Comparison of ENCODE assay signal across 14 cellular contexts in genomic region chr19:43181869-43182771, GRCh38. TPM values are rescaled to one million over a fixed set of nuclear protein-coding genes. Genes with fewer than 3 reads are reported as not detected.
A peak's percentile ranks its signal among the peaks of the same experiment; 100 is the strongest.
DNase-seq lines count a peak whose midpoint lies in the region; ATAC-seq, FAIRE-seq and TF ChIP-seq lines count a peak whose summit lies in the region.
"Not testable (repeated sequence)": the region's sequence is repeated elsewhere in the genome, so short reads cannot be mapped to it uniquely, and the experiment has no call there.
"Had no signal": no experiment of that assay in that cellular context is flagged by ENCODE, and none has a peak within 500 bp of the region (broad histone marks: within the 10 kb centered on the region; RNA-seq: fewer than 3 reads in every experiment).

No MANE protein-coding gene starts in this region.

- H3K4me3 Mint-ChIP-seq in MCF 10A (ENCODE audit: unreplicated experiment), result peak overlapping the region; percentile 35

- peaks cover 32% of the 10 kb centered on the region for H3K4me1 Mint-ChIP-seq in MCF 10A (ENCODE audit: insufficient read depth, unreplicated experiment)

- H3K27ac ChIP-seq in IMR-90 (ENCODE audit: insufficient read depth, low read length) (peak overlapping the region; percentile 91), kidney (ENCODE audit: low read depth in 2 of 2, low read length in 2 of 2) (peak overlapping the region; percentile 51 to 82)

- not testable (repeated sequence) for H3K9me3 Mint-ChIP-seq in MCF 10A (ENCODE audit: unreplicated experiment)

- H2BK120ac ChIP-seq in IMR-90 (ENCODE audit: low read depth, low read length), result peak overlapping the region; percentile 92

- peak overlapping the region; percentile 83 for H2AK5ac ChIP-seq in IMR-90 (ENCODE audit: low read depth, low read length)

- H3K27me3 ChIP-seq in IMR-90 (ENCODE audit: control insufficient read depth, insufficient read depth, low read length); skeletal muscle satellite cell (ENCODE audit: control insufficient read depth, insufficient read depth, low read length): not testable (repeated sequence)

- H2BK20ac ChIP-seq in IMR-90 (ENCODE audit: low read depth, low read length), result peak overlapping the region; percentile 97

- H3K9me1 ChIP-seq in IMR-90 (ENCODE audit: insufficient read depth, low read length), result peaks cover 24% of the 10 kb centered on the region

- ATAC-seq in IMR-90 (ENCODE audit: low read depth) (peak; percentile 93), SK-N-SH treated with all-trans-retinoic acid at 6 μM for 48 hours (peak; percentile 88)

- H3K23ac ChIP-seq in IMR-90 (ENCODE audit: low read depth, low read length), result peak overlapping the region; percentile 82

- H3K14ac ChIP-seq in IMR-90 (replicated peaks; ENCODE audit: low read depth, low read length), result peak overlapping the region; percentile 82

- not testable (repeated sequence) for H3K36me3 ChIP-seq in IMR-90 (ENCODE audit: control insufficient read depth, insufficient read depth, low read length); kidney (ENCODE audit: control insufficient read depth in 1 of 2, insufficient read depth in 2 of 2, low read length in 2 of 2); skeletal muscle satellite cell (ENCODE audit: insufficient read depth, low read length)

- H2BK5ac ChIP-seq in IMR-90 (ENCODE audit: low read depth, low read length, poor library complexity, severe bottlenecking), result peak overlapping the region; percentile 99

- H4K8ac ChIP-seq in IMR-90 (ENCODE audit: low read depth in 2 of 2, low read length in 2 of 2), result peak overlapping the region; percentile 97 to 99

- TF ChIP-seq CTCF in AG10803 (conservative IDR thresholded peaks at IDR 0.05; ENCODE audit: low read length); IMR-90 (conservative IDR thresholded peaks at IDR 0.05; ENCODE audit: low read depth, low read length); MCF 10A (IDR thresholded peaks at IDR 0.05; ENCODE audit: unreplicated experiment); kidney (IDR thresholded peaks at IDR 0.05; ENCODE audit: borderline replicate concordance, extremely low read depth, insufficient read depth): not testable (repeated sequence)

- TF ChIP-seq RAD21 in IMR-90 (IDR thresholded peaks at IDR 0.05; ENCODE audit: low read length), result not testable (repeated sequence)

- peak overlapping the region; percentile 76 for H3K27ac Mint-ChIP-seq in MCF 10A (ENCODE audit: low read depth, unreplicated experiment)

- H3K36me3 Mint-ChIP-seq in MCF 10A (ENCODE audit: insufficient read depth, unreplicated experiment), result not testable (repeated sequence)

- intact Hi-C loops in IMR-90 (cut with micrococcal nuclease), result loop anchor here (5.0 kb wide), 3 partner anchors 35 to 75 kb away; no protein-coding TSS in a partner anchor
- intact Hi-C loops in MCF 10A (cut with micrococcal nuclease); kidney (cut with DNase I): not testable (repeated sequence)

- H4K91ac ChIP-seq in IMR-90 (ENCODE audit: insufficient read depth, low read depth, low read length), result peak overlapping the region; percentile 79

- dilution Hi-C loops in IMR-90 (cut with HindIII; ENCODE audit: low sequenced_read_pairs, unreplicated experiment), result not testable (repeated sequence)

- H3K9me3 ChIP-seq in IMR-90 (ENCODE audit: control insufficient read depth, insufficient read depth, low read length); kidney (ENCODE audit: control insufficient read depth in 1 of 2, low read length in 2 of 2); skeletal muscle satellite cell (replicated peaks; ENCODE audit: low read length): not testable (repeated sequence)

- WGBS in IMR-90 (ENCODE audit: extremely low coverage in 2 of 2, insufficient read length in 1 of 2), 2 experiments, result 0% methylated on average over 1 of the region's 4 CpGs; no CpG with 5 or more reads in 1 of the 2 experiments

- not testable (repeated sequence) for H3K27me3 Mint-ChIP-seq in MCF 10A (ENCODE audit: insufficient read depth, unreplicated experiment)

- peaks cover 16% of the 10 kb centered on the region for H3K4me1 ChIP-seq in IMR-90 (ENCODE audit: control insufficient read depth, insufficient read depth, low read length)
- not testable (repeated sequence) for H3K4me1 ChIP-seq in kidney (ENCODE audit: control insufficient read depth in 1 of 2, insufficient read depth in 1 of 2, low read depth in 1 of 2, low read length in 2 of 2)
- H3K4me1 ChIP-seq in skeletal muscle satellite cell (ENCODE audit: control insufficient read depth, insufficient read depth, low read length), result peaks cover 25% of the 10 kb centered on the region

- H3K4me2 ChIP-seq in IMR-90 (ENCODE audit: low read depth, low read length), result not testable (repeated sequence)
- peak overlapping the region; percentile 46 for H3K4me2 ChIP-seq in skeletal muscle satellite cell (ENCODE audit: low read length)

- peak overlapping the region; percentile 8 for H4K5ac ChIP-seq in IMR-90 (ENCODE audit: low read depth, low read length)

- H3K9ac ChIP-seq in IMR-90 (ENCODE audit: low read depth, low read length) (peak overlapping the region; percentile 8; the same call in 1 of the 2 replicates), skeletal muscle satellite cell (ENCODE audit: low read depth, low read length) (peak overlapping the region; percentile 65)
- H3K9ac ChIP-seq in kidney (ENCODE audit: low read length in 2 of 2), result not testable (repeated sequence)

- not testable (repeated sequence) for H2AFZ ChIP-seq in IMR-90 (replicated peaks; ENCODE audit: low read length, poor library complexity)

- not testable (repeated sequence) for H4K20me1 ChIP-seq in IMR-90 (ENCODE audit: insufficient read depth, low read length)

- H2AK9ac ChIP-seq in IMR-90 (replicated peaks; ENCODE audit: low read depth, low read length, poor library complexity), result peak overlapping the region; percentile 87

- DNase-seq in AG10803 (ENCODE audit: low read depth), result peak; percentile 98
- DNase-seq in GM04504 (ENCODE audit: low read depth), result peak; percentile 86
- peak; percentile 92 for DNase-seq in IMR-90
- peak; percentile 71 for DNase-seq in MCF 10A (ENCODE audit: unreplicated experiment)
- DNase-seq in fibroblast of gingiva (ENCODE audit: low read depth), result peak; percentile 78
- not testable (repeated sequence) for DNase-seq in kidney

- peak overlapping the region; percentile 60 for H3K18ac ChIP-seq in IMR-90 (ENCODE audit: low read depth, low read length)

- POLR2A ChIA-PET in IMR-90 (lab: Charles Lee; ENCODE audit: unreplicated experiment), result not testable (repeated sequence)
- POLR2A ChIA-PET in MCF 10A (lab: Yijun Ruan, JAX), result interaction anchor here (0.7 to 1.2 kb wide), 3 partner anchors 20 to 913 kb away, joined by 3 to 4 read pairs (median 3); no protein-coding TSS in a partner anchor

- H2BK15ac ChIP-seq in IMR-90 (ENCODE audit: low read depth, low read length), result peak overlapping the region; percentile 21; the same call in 2 of the 3 replicates

- H3K79me1 ChIP-seq in IMR-90 (ENCODE audit: low read depth in 1 of 2, low read length in 2 of 2), result peaks cover 16 to 33% of the 10 kb centered on the region in 2 experiments

- TSS peak; percentile 55 for BruUV-seq in IMR-90 (replicated peaks; lab: Mats Ljungman, UMichigan)
- TSS peak; percentile 94 for BruUV-seq in MCF 10A (replicated peaks; lab: Mats Ljungman, UMichigan)

- H3K4ac ChIP-seq in IMR-90 (ENCODE audit: low read depth, low read length), result peak overlapping the region; percentile 91

- not testable (repeated sequence) for TF ChIP-seq POLR2A in IMR-90 (IDR thresholded peaks at IDR 0.05; ENCODE audit: low read depth, low read length)

- FAIRE-seq in kidney (lab: Jason Lieb, UNC), result not testable (repeated sequence)

- peak overlapping the region; percentile 96 for H3K56ac ChIP-seq in IMR-90 (ENCODE audit: extremely low read depth, insufficient read depth, low read length)

- not testable (repeated sequence) for H3K4me3 ChIP-seq in AG10803 (ENCODE audit: low read length); IMR-90 (ENCODE audit: insufficient read depth, low read depth, low read length); kidney (ENCODE audit: low read length in 2 of 2); skeletal muscle satellite cell (ENCODE audit: low read length)

- CTCF ChIA-PET in IMR-90 (lab: Yijun Ruan, JAX), result not testable (repeated sequence)
- CTCF ChIA-PET in MCF 10A (lab: Yijun Ruan, JAX), result interaction anchor here (0.6 to 1.0 kb wide), 3 partner anchors 10 to 118 kb away, joined by 3 to 6 read pairs (median 4); no protein-coding TSS in a partner anchor

- in situ Hi-C loops in IMR-90 (cut with MboI; ENCODE audit: low sequenced_read_pairs), result not testable (repeated sequence)

TF ChIP-seq in SK-N-SH treated with all-trans-retinoic acid at 6 μM for 48 hours, 23 proteins besides CTCF, POLR2A, EP300 and RAD21:
- TF ChIP-seq ISL1 (CRISPR knock-in tag; IDR thresholded peaks at IDR 0.05), result peak; percentile 79

RNA-seq across cellular contexts. Expression of gene PSG5, which starts 4.2 kb away (rescaled TPM):
- total RNA-seq in IMR-90 (2012; rRNA removed), result 38.6 and 50.7 TPM in 2 replicates
- 75.9 and 84.8 TPM in 2 replicates for polyA plus RNA-seq in IMR-90 (2012; rRNA removed)
- polyA plus RNA-seq in IMR-90 (2012; cell fraction: cytosol; rRNA removed), result 24.2 and 25.3 TPM in 2 replicates
- polyA plus RNA-seq in IMR-90 (2012; cell fraction: nucleus; rRNA removed; ENCODE audit: low replicate concordance), result 7.4 and 30.3 TPM in 2 replicates
- not detected in 2 replicates for total RNA-seq in MCF 10A (2022)
- not detected for total RNA-seq in kidney
- polyA plus RNA-seq in kidney (ENCODE audit: insufficient read depth, low read depth, low replicate concordance), result not detected
- total RNA-seq in skeletal muscle satellite cell (2012; rRNA removed), result 0.22 and 0.51 TPM in 2 replicates
- total RNA-seq: liver, mucosa of gallbladder, psoas muscle, Right ventricle myocardium inferior, spleen, tibial nerve had no signal
- polyA plus RNA-seq: liver, psoas muscle, spleen had no signal

RNA-seq across cellular contexts. Expression of gene PSG4, which starts 23.3 kb away (rescaled TPM):
- total RNA-seq in IMR-90 (2012; rRNA removed) (87.5 and 106 TPM in 2 replicates), MCF 10A (2022) (3.9 and 14.0 TPM in 2 replicates), kidney (0.35 TPM)
- polyA plus RNA-seq in IMR-90 (2012; rRNA removed) (211 and 223 TPM in 2 replicates), kidney (ENCODE audit: insufficient read depth, low read depth, low replicate concordance) (not detected)
- polyA plus RNA-seq in IMR-90 (2012; cell fraction: cytosol; rRNA removed), result 52.5 and 63.4 TPM in 2 replicates
- 205 and 688 TPM in 2 replicates for polyA plus RNA-seq in IMR-90 (2012; cell fraction: nucleus; rRNA removed; ENCODE audit: low replicate concordance)
- 0.87 and 3.0 TPM in 2 replicates for total RNA-seq in skeletal muscle satellite cell (2012; rRNA removed)
- total RNA-seq: liver, mucosa of gallbladder, psoas muscle, Right ventricle myocardium inferior, spleen, tibial nerve had no signal
- polyA plus RNA-seq: liver, psoas muscle, spleen had no signal

Comparison
In these comparisons a context has a peak if more than half of its experiments do, and no peak if none do; other contexts are left out.
1. RNA of gene PSG5, which starts 4.2 kb away (total RNA-seq): 38.6 to 50.7 TPM in IMR-90; not detected in kidney (single experiment) and not detected in MCF 10A; every median in the first group is over 10 times any median in the second.